8 cellular contexts compared by ENCODE assay signal in genomic region chr6:37258716-37259115, GRCh38. TPM values are rescaled to one million over a fixed set of nuclear protein-coding genes. Genes with fewer than 3 reads are reported as not detected.
A peak's percentile ranks its signal among the peaks of the same experiment; 100 is the strongest.
DNase-seq lines count a peak whose midpoint lies in the region; ATAC-seq, FAIRE-seq and TF ChIP-seq lines count a peak whose summit lies in the region.

No MANE protein-coding gene starts in this region.

- dilution Hi-C loops in mammary epithelial cell (cut with HindIII; ENCODE audit: low sequenced_read_pairs), result no loop called here

- WGBS in mammary epithelial cell (ENCODE audit: low coverage, missing lambda C conversion rate), result 71% methylated on average over 2 of the region's 3 CpGs

- H3K4me3 ChIP-seq in right atrium auricular region, result peak overlapping the region; percentile 82 to 96
- peak overlapping the region; percentile 69 to 89 (median 79) for H3K4me3 ChIP-seq in mammary epithelial cell (replicated peaks in 1 of 3; ENCODE audit: insufficient read depth in 1 of 3, low read depth in 2 of 3, low read length in 3 of 3)

- BruUV-seq in mammary epithelial cell (replicated peaks; lab: Mats Ljungman, UMichigan), result no TSS peak

- DNase-seq in right atrium auricular region (ENCODE audit: low spot score) (no peak), left ventricle myocardium superior (no peak), mammary epithelial cell (no peak), mesothelial cell of epicardium (ENCODE audit: low spot score in 2 of 2, unreplicated experiment in 2 of 2) (no peak), HPDE6-E6E7 (ENCODE audit: extremely low spot score) (no peak), glomerular visceral epithelial cell (ENCODE audit: extremely low spot score) (no peak), NCI-H82 (lab: John Stamatoyannopoulos, UW) (no peak), urothelium cell line (ENCODE audit: low spot score) (no peak)

- no peaks in the 10 kb centered on the region for H3K36me3 Mint-ChIP-seq in mesothelial cell of epicardium

- no peaks in the 10 kb centered on the region for H3K36me3 ChIP-seq in right atrium auricular region
- H3K36me3 ChIP-seq in mammary epithelial cell (ENCODE audit: insufficient read depth, low read length), result no peaks in the 10 kb centered on the region

- H3K4me1 ChIP-seq in right atrium auricular region, result peaks cover 0 to 41% of the 10 kb centered on the region in 2 donors
- peaks cover 16% of the 10 kb centered on the region for H3K4me1 ChIP-seq in mammary epithelial cell (ENCODE audit: insufficient read depth, low read length)

- no peaks in the 10 kb centered on the region for H3K9me3 Mint-ChIP-seq in mesothelial cell of epicardium

- H4K20me1 ChIP-seq in mammary epithelial cell (ENCODE audit: insufficient read depth, low read length), result no peaks in the 10 kb centered on the region

- peaks cover 3% of the 10 kb centered on the region for H3K27me3 Mint-ChIP-seq in mesothelial cell of epicardium (ENCODE audit: low read depth)

- H3K4me2 ChIP-seq in mammary epithelial cell (ENCODE audit: insufficient read depth, low read depth, low read length), result peak overlapping the region; percentile 94

- H3K27me3 ChIP-seq in right atrium auricular region (no peaks in the 10 kb centered on the region), mammary epithelial cell (ENCODE audit: insufficient read depth, low read length) (no peaks in the 10 kb centered on the region)

- in situ Hi-C loops in mammary epithelial cell (cut with MboI; ENCODE audit: low sequenced_read_pairs in 2 of 2), result no loop called here

- TF ChIP-seq CTCF in right atrium auricular region (IDR thresholded peaks at IDR 0.05) (no peak), mammary epithelial cell (conservative IDR thresholded peaks at IDR 0.05 in 1 of 2, IDR thresholded peaks at IDR 0.05 in 1 of 2; ENCODE audit: extremely low read depth in 1 of 2, insufficient read depth in 1 of 2, low read depth in 1 of 2, low read length in 2 of 2) (no peak), mesothelial cell of epicardium (IDR thresholded peaks at IDR 0.05; ENCODE audit: unreplicated experiment) (no peak)

- intact Hi-C loops in left ventricle myocardium superior (cut with micrococcal nuclease), result no loop called here
- intact Hi-C loops in mammary epithelial cell (cut with micrococcal nuclease), result loop anchor here (1.0 kb wide), 1 partner anchor 48 kb away; no protein-coding TSS in a partner anchor

- peak overlapping the region; percentile 82 for H3K9ac ChIP-seq in mammary epithelial cell (ENCODE audit: insufficient read depth, low read length)

- H3K4me3 Mint-ChIP-seq in mesothelial cell of epicardium, result peak overlapping the region; percentile 97

- peak overlapping the region; percentile 96 for H3K27ac Mint-ChIP-seq in mesothelial cell of epicardium

- peak overlapping the region; percentile 88 for H2AFZ ChIP-seq in mammary epithelial cell (ENCODE audit: low read depth, low read length)

- CTCF ChIA-PET in mammary epithelial cell (lab: Charles Lee; ENCODE audit: low non-redundant PET), result no interaction called here

- H3K4me1 Mint-ChIP-seq in mesothelial cell of epicardium, result peaks cover 28% of the 10 kb centered on the region

- no peak for FAIRE-seq in urothelium cell line (lab: Jason Lieb, UNC)

- H3K9me3 ChIP-seq in right atrium auricular region, result no peaks in the 10 kb centered on the region
- no peaks in the 10 kb centered on the region for H3K9me3 ChIP-seq in mammary epithelial cell (replicated peaks; ENCODE audit: insufficient read depth, low read length)

- H3K27ac ChIP-seq in right atrium auricular region, result peak overlapping the region; percentile 89 to 96
- H3K27ac ChIP-seq in mammary epithelial cell (ENCODE audit: insufficient read depth, low read depth, low read length), result peak overlapping the region; percentile 88

- H3K79me2 ChIP-seq in mammary epithelial cell (ENCODE audit: insufficient read depth, low read length), result peaks cover 57% of the 10 kb centered on the region

- no peak for ATAC-seq in left ventricle myocardium superior

RNA-seq across cellular contexts. Expression of gene TMEM217, which starts 0.8 kb away (rescaled TPM):
- total RNA-seq in right atrium auricular region, result 1 to 10 TPM; 1.3 to 1.4 TPM
- total RNA-seq in left ventricle myocardium superior, result not detected
- total RNA-seq in mammary epithelial cell, result 1 to 10 TPM; 1.7 to 4.2 TPM
- polyA plus RNA-seq in mammary epithelial cell, result 1.1 TPM
- 5.6 TPM for polyA minus RNA-seq in mammary epithelial cell
- 1.5 to 2.7 TPM (median 2.0 TPM) in 3 replicates for total RNA-seq in mesothelial cell of epicardium

RNA-seq across cellular contexts. Expression of gene TBC1D22B, which starts 1.1 kb away (rescaled TPM):
- 1 to 10 TPM; 7.5 to 9.8 TPM for total RNA-seq in right atrium auricular region
- 6.3 TPM for total RNA-seq in left ventricle myocardium superior
- total RNA-seq in mammary epithelial cell, result 10 to 100 TPM in 1 of 2 donors, 1 to 10 TPM in 1; 9.3 to 10.4 TPM
- 5.7 TPM for polyA plus RNA-seq in mammary epithelial cell
- 8.7 TPM for polyA minus RNA-seq in mammary epithelial cell
- 14.8 to 15.2 TPM (median 15.1 TPM) in 3 replicates for total RNA-seq in mesothelial cell of epicardium
